In genomic region chr3:128051459-128051836, GRCh38 we compare ENCODE assay signal across 8 cellular contexts. TPM values are rescaled to one million over a fixed set of nuclear protein-coding genes. Genes with fewer than 3 reads are reported as not detected.
DNase-seq lines count a peak whose midpoint lies in the region; ATAC-seq and TF ChIP-seq lines count a peak whose summit lies in the region.

No MANE protein-coding gene starts in this region.

- H3K9me3 Mint-ChIP-seq in naive thymus-derived CD4-positive, alpha-beta T cell = no peaks in the 10 kb centered on the region

- peak overlapping the region; percentile 70 for H3K27ac ChIP-seq in duodenal mucosa (ENCODE audit: low read depth, low read length)
- H3K27ac ChIP-seq in naive thymus-derived CD4-positive, alpha-beta T cell (ENCODE audit: low read depth, low read length) = peak overlapping the region; percentile 80

- peaks cover 0 to 27% (median 8%) of the 10 kb centered on the region in 5 donors for H3K36me3 Mint-ChIP-seq in naive thymus-derived CD4-positive, alpha-beta T cell

- no peak for TF ChIP-seq CTCF in GM12864 (IDR thresholded peaks at IDR 0.05; ENCODE audit: low read depth, low read length, missing control alignments)

- POLR2A ChIA-PET in naive thymus-derived CD4-positive, alpha-beta T cell (lab: Charles Lee) = interaction anchor here (0.6 to 1.4 kb wide), 3 partner anchors 15 to 476 kb away, joined by 3 read pairs; no protein-coding TSS in a partner anchor

- no peak for ATAC-seq in naive thymus-derived CD4-positive, alpha-beta T cell
- no peak for ATAC-seq in HG02938 (IDR thresholded peaks at IDR 0.05; ENCODE audit: unreplicated experiment)

- peaks cover 36 to 44% (median 43%) of the 10 kb centered on the region in 7 donors for H3K4me1 Mint-ChIP-seq in naive thymus-derived CD4-positive, alpha-beta T cell

- peak overlapping the region; percentile 91 to 92 for H3K9ac ChIP-seq in duodenal mucosa (ENCODE audit: low read depth in 1 of 2, low read length in 2 of 2)

- peaks cover 9 to 20% of the 10 kb centered on the region in 2 donors for H3K36me3 ChIP-seq in duodenal mucosa (ENCODE audit: control insufficient read depth in 1 of 2, insufficient read depth in 2 of 2, low read length in 2 of 2)
- peaks cover 0 to 26% (median 0%) of the 10 kb centered on the region in 3 experiments for H3K36me3 ChIP-seq in naive thymus-derived CD4-positive, alpha-beta T cell (ENCODE audit: control insufficient read depth in 2 of 3, insufficient read depth in 3 of 3, low read length in 3 of 3)

- H3K27ac Mint-ChIP-seq in naive thymus-derived CD4-positive, alpha-beta T cell = peak overlapping the region; percentile 87 to 98 (median 93)

- H3K4me3 ChIP-seq in GM12864 (ENCODE audit: low read depth, low read length) (peak overlapping the region; percentile 83), duodenal mucosa (ENCODE audit: low read depth in 1 of 2, low read length in 2 of 2) (peak overlapping the region; percentile 94 to 96)
- H3K4me3 ChIP-seq in naive thymus-derived CD4-positive, alpha-beta T cell (ENCODE audit: low read length) = peak overlapping the region; percentile 82

- intact Hi-C loops in naive thymus-derived CD4-positive, alpha-beta T cell (cut with micrococcal nuclease) = loop anchor here (5.0 to 10.0 kb wide), 6 partner anchors 676 to 1347 kb away; partner anchors contain the start of genes CHCHD6 (in 1 of the 2), CNBP (in 1 of the 2), HMCES (in 1 of the 2) and RAB7A (in 1 of the 2)

- H3K4me3 Mint-ChIP-seq in naive thymus-derived CD4-positive, alpha-beta T cell = peak overlapping the region; percentile 90 to 98 (median 94)

- H3K27me3 ChIP-seq in duodenal mucosa (ENCODE audit: control insufficient read depth in 1 of 2, insufficient read depth in 2 of 2, low read length in 2 of 2) = no peaks in the 10 kb centered on the region
- H3K27me3 ChIP-seq in naive thymus-derived CD4-positive, alpha-beta T cell (ENCODE audit: control insufficient read depth in 2 of 2, insufficient read depth in 2 of 2, low read length in 2 of 2) = no peaks in the 10 kb centered on the region

- H3K27me3 Mint-ChIP-seq in naive thymus-derived CD4-positive, alpha-beta T cell = peaks cover 0 to 21% (median 5%) of the 10 kb centered on the region in 5 donors

- H3K9me3 ChIP-seq in duodenal mucosa (ENCODE audit: control insufficient read depth in 1 of 2, low read length in 2 of 2) = no peaks in the 10 kb centered on the region
- no peaks in the 10 kb centered on the region for H3K9me3 ChIP-seq in naive thymus-derived CD4-positive, alpha-beta T cell (ENCODE audit: control insufficient read depth in 2 of 3, low read length in 3 of 3)

- CTCF ChIA-PET in naive thymus-derived CD4-positive, alpha-beta T cell (lab: Charles Lee) = no interaction called here

- DNase-seq in GM12864 (ENCODE audit: low read depth) (no peak), NCI-H69 (lab: John Stamatoyannopoulos, UW) (peak; percentile 41), DMS153 (lab: John Stamatoyannopoulos, UW) (no peak), NCI-H1092 treated with DMSO at 0.1 percent for 48 hours (lab: John Stamatoyannopoulos, UW) (no peak), DMS79 treated with DMSO at 0.1 percent for 48 hours (lab: John Stamatoyannopoulos, UW) (no peak)
- no peak for DNase-seq in naive thymus-derived CD4-positive, alpha-beta T cell

- H3K4me1 ChIP-seq in duodenal mucosa (ENCODE audit: control insufficient read depth in 1 of 2, insufficient read depth in 2 of 2, low read length in 2 of 2) = peaks cover 32 to 34% of the 10 kb centered on the region in 2 donors
- H3K4me1 ChIP-seq in naive thymus-derived CD4-positive, alpha-beta T cell (ENCODE audit: control insufficient read depth in 2 of 2, insufficient read depth in 2 of 2, low read length in 2 of 2) = peaks cover 28 to 37% of the 10 kb centered on the region in 2 donors

RNA-seq across cellular contexts. Expression of gene SEC61A1, which starts 0.8 kb away (rescaled TPM):
- 100 to 1,000 TPM; 110 to 219 (median 132) TPM for total RNA-seq in naive thymus-derived CD4-positive, alpha-beta T cell
- 100 to 1,000 TPM in 1 of 2 donors, 10 to 100 TPM in 1; 94.8 to 117 TPM for polyA plus RNA-seq in naive thymus-derived CD4-positive, alpha-beta T cell
